8 cellular contexts compared by ENCODE assay signal in the genomic region with DNA sequence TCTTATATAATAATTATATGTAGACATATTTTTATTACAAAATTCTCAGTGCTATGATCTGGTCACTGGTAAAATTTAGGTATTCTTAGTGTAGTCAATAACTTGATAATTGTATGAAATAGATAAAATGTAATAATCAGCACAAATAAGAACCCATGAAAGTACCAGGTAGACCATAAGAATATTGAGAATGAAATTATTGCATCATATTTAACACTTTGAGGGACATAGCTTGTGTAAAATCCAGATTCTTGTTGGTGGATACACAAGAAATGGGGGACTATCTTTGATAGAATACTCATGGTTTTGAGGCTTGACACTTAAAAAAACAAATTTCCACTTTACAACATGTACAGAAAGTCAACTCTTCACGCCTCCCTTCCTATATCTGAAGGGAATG.
"Had no signal": no experiment of that assay in that cellular context is flagged by ENCODE, and none has a peak within 500 bp of the region (broad histone marks: within the 10 kb centered on the region; RNA-seq: fewer than 3 reads in every experiment).

No MANE protein-coding gene starts in this region.

- ATAC-seq: GM12878 had no signal

- FAIRE-seq: G401.6, GM12878, GM12891, GM12892, GM18507, GM19239 had no signal

- DNase-seq: GDM1, GF-D8 had no signal

- H3K4me3 ChIP-seq: GM12878 had no signal
